ENCODE assay signal across 18 cellular contexts in genomic region chr5:14266171-14266570, GRCh38.
DNase-seq lines count a peak whose midpoint lies in the region; ATAC-seq, FAIRE-seq and TF ChIP-seq lines count a peak whose summit lies in the region.
"Had no signal": no experiment of that assay in that cellular context is flagged by ENCODE, and none has a peak within 500 bp of the region (broad histone marks: within the 10 kb centered on the region; RNA-seq: fewer than 3 reads in every experiment).

No MANE protein-coding gene starts in this region.

- BruUV-seq in HepG2 (replicated peaks; lab: Mats Ljungman, UMichigan): no TSS peak

- TF ChIP-seq RAD21 in HepG2 (CRISPR knock-in tag; IDR thresholded peaks at IDR 0.05): no peak

- TF ChIP-seq EP300 in stomach (IDR thresholded peaks at IDR 0.05) (no peak), HepG2 (IDR thresholded peaks at IDR 0.05; ENCODE audit: low read depth in 2 of 2, low read length in 2 of 2) (no peak), HepG2 (CRISPR knock-in tag; IDR thresholded peaks at IDR 0.05; ENCODE audit: borderline replicate concordance) (no peak)

- H3K4me3 ChIP-seq in SK-N-MC (no peak overlapping the region; the same call in 1 of the 2 replicates), stomach (no peak overlapping the region), HepG2 (replicated peaks in 1 of 3; ENCODE audit: insufficient read depth in 1 of 3, low read depth in 2 of 3, low read length in 3 of 3) (no peak overlapping the region)
- H3K4me3 ChIP-seq: GM12878, lung, pancreas, tibial artery had no signal

- H3K9ac ChIP-seq in SK-N-MC (ENCODE audit: insufficient read length) (no peak overlapping the region), HepG2 (ENCODE audit: insufficient read depth, low read depth, low read length) (no peak overlapping the region)

- H3K79me2 ChIP-seq in HepG2 (ENCODE audit: insufficient read depth, low read length): peaks cover 82% of the 10 kb centered on the region

- intact Hi-C loops in stomach (cut with DNase I; ENCODE audit: low total_unique reads): loop anchor here (10.0 kb wide), 1 partner anchor 111 kb away; no protein-coding TSS in a partner anchor
- intact Hi-C loops in HepG2 (cut with micrococcal nuclease; ENCODE audit: unreplicated experiment): no loop called here

- no peaks in the 10 kb centered on the region for H3K9me3 ChIP-seq in SK-N-MC (ENCODE audit: low read depth, low read length)
- no peaks in the 10 kb centered on the region for H3K9me3 ChIP-seq in stomach
- H3K9me3 ChIP-seq in HepG2 (ENCODE audit: low read length): no peaks in the 10 kb centered on the region
- H3K9me3 ChIP-seq: pancreas, tibial artery had no signal

- no peak overlapping the region for H2AFZ ChIP-seq in HepG2 (ENCODE audit: low read length)

- no peak for TF ChIP-seq POLR2A in stomach (IDR thresholded peaks at IDR 0.05)
- no peak for TF ChIP-seq POLR2A in HepG2 (IDR thresholded peaks at IDR 0.05; ENCODE audit: insufficient read depth in 1 of 2, low read depth in 2 of 2, low read length in 2 of 2)

- peak overlapping the region; percentile 0; the same call in 1 of the 2 replicates for H3K27ac ChIP-seq in SK-N-MC
- peak overlapping the region in 3 of 5 donors; percentile 14 to 70 (median 69) for H3K27ac ChIP-seq in stomach
- no peak overlapping the region for H3K27ac ChIP-seq in HepG2 (ENCODE audit: extremely low read length, insufficient read depth, low read length)
- H3K27ac ChIP-seq: pancreas, tibial artery had no signal

- no peaks in the 10 kb centered on the region for H3K27me3 ChIP-seq in stomach
- H3K27me3 ChIP-seq in HepG2 (ENCODE audit: control insufficient read depth in 1 of 2, insufficient read depth in 2 of 2, low read length in 2 of 2): no peaks in the 10 kb centered on the region
- H3K27me3 ChIP-seq: pancreas, tibial artery had no signal

- peaks cover 24% of the 10 kb centered on the region for H4K20me1 ChIP-seq in HepG2 (ENCODE audit: insufficient read depth, low read length)

- H3K4me2 ChIP-seq in HepG2 (ENCODE audit: low read depth, low read length): no peak overlapping the region

- 81 to 94% (median 85%) methylated on average over 4 of the region's 4 CpGs for WGBS in stomach, 5 donors
- WGBS in HepG2 (ENCODE audit: low lambda C conversion rate): 97% methylated on average over 4 of the region's 4 CpGs

- H3K9me3 Mint-ChIP-seq in glutamatergic neuron (ENCODE audit: unreplicated experiment): peaks cover 5% of the 10 kb centered on the region

- H3K36me3 ChIP-seq in SK-N-MC (ENCODE audit: insufficient read depth, low read length) (no peaks in the 10 kb centered on the region), stomach (peaks cover 0 to 4% (median 0%) of the 10 kb centered on the region in 4 donors), HepG2 (replicated peaks in 1 of 2; ENCODE audit: control insufficient read depth in 1 of 2, insufficient read depth in 2 of 2, low read length in 2 of 2) (0 out of 5 replicates have a peak, but pooled peaks cover 0 to 4% of the 10 kb centered on the region in 2 experiments)
- H3K36me3 ChIP-seq: pancreas, tibial artery had no signal

- ATAC-seq in GM19023 (IDR thresholded peaks at IDR 0.05; ENCODE audit: unreplicated experiment) (no peak), HepG2 (no peak), HG03354 (IDR thresholded peaks at IDR 0.05; ENCODE audit: poor library complexity, severe bottlenecking, unreplicated experiment) (no peak)
- ATAC-seq: pancreas had no signal

- FAIRE-seq in HepG2 (lab: Jason Lieb, UNC): no peak
- FAIRE-seq: GM12878, pancreas had no signal

- H3K36me3 Mint-ChIP-seq in glutamatergic neuron (ENCODE audit: unreplicated experiment): no peaks in the 10 kb centered on the region

- peak overlapping the region; percentile 20 for H3K27ac Mint-ChIP-seq in glutamatergic neuron (ENCODE audit: unreplicated experiment)

- DNase-seq in NCI-H2171 treated with DMSO at 0.1 percent for 48 hours (lab: John Stamatoyannopoulos, UW) (peak; percentile 38), NCI-H2171 (lab: John Stamatoyannopoulos, UW) (no peak), SK-N-MC (ENCODE audit: low read depth, low spot score) (no peak), glutamatergic neuron (no peak), stomach (no peak), HepG2 (ENCODE audit: low spot score) (no peak)
- DNase-seq: activated gamma-delta T cell treated with Interleukin-2 at 50 U/mL for 16 hours, caudate nucleus, GOT3, NCI-H1092 treated with DMSO at 0.1 percent for 48 hours, NCI-H510A treated with DMSO at 0.1 percent for 48 hours, pancreas, T1000, tibial artery had no signal

- in situ Hi-C loops in HepG2 (cut with HindIII; ENCODE audit: extremely low pct_ligation_motif_present, low pct_unique_long_range_greater_than_20kb): loop anchor here (10.0 kb wide), 1 partner anchor 121 kb away; the partner anchor contains the start of gene TRIO

- POLR2A ChIA-PET in HepG2 (lab: Yijun Ruan, JAX): no interaction called here

- H3K4me1 ChIP-seq in stomach (peaks cover 26 to 74% (median 49%) of the 10 kb centered on the region in 4 donors), HepG2 (ENCODE audit: insufficient read depth, low read length) (peaks cover 77% of the 10 kb centered on the region)

- H3K27me3 Mint-ChIP-seq in glutamatergic neuron (ENCODE audit: unreplicated experiment): peaks cover 2% of the 10 kb centered on the region

- H3K4me1 Mint-ChIP-seq in glutamatergic neuron (ENCODE audit: low read depth, unreplicated experiment): peaks cover 62% of the 10 kb centered on the region

- CTCF ChIA-PET in HepG2 (lab: Yijun Ruan, JAX; ENCODE audit: low intra/inter-chr PET ratio, low total read pairs): no interaction called here

- H3K4me3 Mint-ChIP-seq in glutamatergic neuron (ENCODE audit: unreplicated experiment): no peak overlapping the region

- TF ChIP-seq CTCF in glutamatergic neuron (IDR thresholded peaks at IDR 0.05; ENCODE audit: partially characterized antibody, unreplicated experiment): no peak
- TF ChIP-seq CTCF in stomach (IDR thresholded peaks at IDR 0.05): no peak
- no peak for TF ChIP-seq CTCF in HepG2 (CRISPR knock-in tag; IDR thresholded peaks at IDR 0.05)

TF ChIP-seq in HepG2, 621 proteins besides CTCF, POLR2A, EP300 and RAD21:
- TF ChIP-seq AFF4 (CRISPR knock-in tag; IDR thresholded peaks at IDR 0.05) (no peak), KLF11 (CRISPR knock-in tag; IDR thresholded peaks at IDR 0.05) (no peak), KLF16 (CRISPR knock-in tag; IDR thresholded peaks at IDR 0.05) (no peak), ZNF772 (CRISPR knock-in tag; IDR thresholded peaks at IDR 0.05) (no peak), ELF3 (CRISPR knock-in tag; IDR thresholded peaks at IDR 0.05) (no peak), TERF1 (CRISPR knock-in tag; IDR thresholded peaks at IDR 0.05) (no peak)
